Comparison of ENCODE assay signal across 24 cellular contexts in genomic region chr18:68693091-68693815, GRCh38. TPM values are rescaled to one million over a fixed set of nuclear protein-coding genes. Genes with fewer than 3 reads are reported as not detected.
DNase-seq lines count a peak whose midpoint lies in the region; ATAC-seq, FAIRE-seq and TF ChIP-seq lines count a peak whose summit lies in the region.
"Had no signal": no experiment of that assay in that cellular context is flagged by ENCODE, and none has a peak within 500 bp of the region (broad histone marks: within the 10 kb centered on the region; RNA-seq: fewer than 3 reads in every experiment).

No MANE protein-coding gene starts in this region.

- intact Hi-C loops in activated naive CD4-positive, alpha-beta T cell treated with anti-CD3 and anti-CD28 coated beads for 36 hours (cut with micrococcal nuclease), result no loop called here
- intact Hi-C loops in K562 (cut with micrococcal nuclease), result no loop called here
- intact Hi-C loops in lower lobe of right lung (cut with DNase I), result no loop called here

- no peak for TF ChIP-seq POLR2A in K562 (conservative IDR thresholded peaks at IDR 0.05)

- no peak for TF ChIP-seq EP300 in K562 (IDR thresholded peaks at IDR 0.05; ENCODE audit: low read length)

- TF ChIP-seq CTCF in K562 (IDR thresholded peaks at IDR 0.05 in 2 of 3, conservative IDR thresholded peaks at IDR 0.05 in 1 of 3; ENCODE audit: insufficient read depth in 2 of 3, low read depth in 1 of 3, low read length in 3 of 3) (no peak), lower lobe of right lung (IDR thresholded peaks at IDR 0.05) (no peak)

- H3K36me3 Mint-ChIP-seq in activated naive CD4-positive, alpha-beta T cell treated with anti-CD3 and anti-CD28 coated beads, Interleukin-2, amount 10 ng/mL, durations not matched to agents 7 days and 5 days, result peaks cover 32% of the 10 kb centered on the region
- peaks cover 31% of the 10 kb centered on the region for H3K36me3 Mint-ChIP-seq in activated naive CD4-positive, alpha-beta T cell treated with anti-CD3 and anti-CD28 coated beads for 36 hours (ENCODE audit: low read depth)

- no peak for TF ChIP-seq RAD21 in K562 (CRISPR knock-in tag; conservative IDR thresholded peaks at IDR 0.05 in 1 of 2, IDR thresholded peaks at IDR 0.05 in 1 of 2)

- H3K9me3 ChIP-seq in K562 (replicated peaks; ENCODE audit: control insufficient read depth, insufficient read depth, low read depth, low read length) (no peaks in the 10 kb centered on the region), lower lobe of right lung (no peaks in the 10 kb centered on the region)

- in situ Hi-C loops in K562 (cut with MboI), result no loop called here

- no peaks in the 10 kb centered on the region for H3K4me1 Mint-ChIP-seq in activated naive CD4-positive, alpha-beta T cell treated with anti-CD3 and anti-CD28 coated beads, Interleukin-2, amount 10 ng/mL, durations not matched to agents 7 days and 5 days
- H3K4me1 Mint-ChIP-seq in activated naive CD4-positive, alpha-beta T cell treated with anti-CD3 and anti-CD28 coated beads for 36 hours (ENCODE audit: low read depth), result no peaks in the 10 kb centered on the region

- CTCF ChIA-PET in activated naive CD4-positive, alpha-beta T cell treated with anti-CD3 and anti-CD28 coated beads, Interleukin-2, amount 10 ng/mL, durations not matched to agents 7 days and 5 days (lab: Charles Lee), result no interaction called here
- CTCF ChIA-PET in activated naive CD4-positive, alpha-beta T cell treated with anti-CD3 and anti-CD28 coated beads for 36 hours (lab: Charles Lee), result no interaction called here
- CTCF ChIA-PET in K562 (lab: Yijun Ruan, JAX; ENCODE audit: low intra/inter-chr PET ratio), result no interaction called here

- no peaks in the 10 kb centered on the region for H4K20me1 ChIP-seq in K562 (replicated peaks; ENCODE audit: control insufficient read depth, insufficient read depth, low read length)

- H3K4me1 ChIP-seq in K562 (replicated peaks in 1 of 2; ENCODE audit: control insufficient read depth in 2 of 2, insufficient read depth in 2 of 2, low read length in 2 of 2), result no peaks in the 10 kb centered on the region
- no peaks in the 10 kb centered on the region for H3K4me1 ChIP-seq in lower lobe of right lung

- H3K4me3 ChIP-seq in K562 (no peak overlapping the region), lower lobe of right lung (no peak overlapping the region)

- no peak for DNase-seq in activated naive CD4-positive, alpha-beta T cell treated with anti-CD3 and anti-CD28 coated beads, Interleukin-2, amount 10 ng/mL, durations not matched to agents 7 days and 5 days
- no peak for DNase-seq in activated naive CD4-positive, alpha-beta T cell treated with anti-CD3 and anti-CD28 coated beads for 36 hours
- DNase-seq in K562 (ENCODE audit: extremely low read depth in 1 of 4, low spot score in 3 of 4) (no peak), lower lobe of right lung (peak; percentile 28)
- DNase-seq: AML-193; CD8-positive, alpha-beta memory T cell; DMS53; EL; GF-D8; Karpas-422; MV-4-11; NCI-H1105 treated with DMSO at 0.1 percent for 48 hours; NCI-H2029 treated with DMSO at 0.1 percent for 48 hours; NCI-H226; NCI-H510A treated with DMSO at 0.1 percent for 48 hours; NCI-H82 had no signal

- H3K79me2 ChIP-seq in K562 (ENCODE audit: control insufficient read depth, insufficient read depth, low read length), result no peaks in the 10 kb centered on the region

- BruUV-seq in K562 (replicated peaks; lab: Mats Ljungman, UMichigan), result no TSS peak

- H3K9me3 Mint-ChIP-seq in activated naive CD4-positive, alpha-beta T cell treated with anti-CD3 and anti-CD28 coated beads, Interleukin-2, amount 10 ng/mL, durations not matched to agents 7 days and 5 days, result no peaks in the 10 kb centered on the region
- no peaks in the 10 kb centered on the region for H3K9me3 Mint-ChIP-seq in activated naive CD4-positive, alpha-beta T cell treated with anti-CD3 and anti-CD28 coated beads for 36 hours
- H3K9me3 Mint-ChIP-seq: CD8-positive, alpha-beta memory T cell; IgD-negative memory B cell had no signal

- peak overlapping the region; percentile 53 for H3K27ac Mint-ChIP-seq in activated naive CD4-positive, alpha-beta T cell treated with anti-CD3 and anti-CD28 coated beads, Interleukin-2, amount 10 ng/mL, durations not matched to agents 7 days and 5 days
- no peak overlapping the region for H3K27ac Mint-ChIP-seq in activated naive CD4-positive, alpha-beta T cell treated with anti-CD3 and anti-CD28 coated beads for 36 hours

- 96% methylated on average over 8 of the region's 26 CpGs for WGBS in K562 (ENCODE audit: insufficient coverage, low coverage, missing lambda C conversion rate)

- no peak overlapping the region for H2AFZ ChIP-seq in K562 (ENCODE audit: low read depth, low read length)

- no peak overlapping the region for H3K4me3 Mint-ChIP-seq in activated naive CD4-positive, alpha-beta T cell treated with anti-CD3 and anti-CD28 coated beads, Interleukin-2, amount 10 ng/mL, durations not matched to agents 7 days and 5 days
- H3K4me3 Mint-ChIP-seq in activated naive CD4-positive, alpha-beta T cell treated with anti-CD3 and anti-CD28 coated beads for 36 hours, result no peak overlapping the region
- H3K4me3 Mint-ChIP-seq: CD8-positive, alpha-beta memory T cell; IgD-negative memory B cell had no signal

- no peaks in the 10 kb centered on the region for H3K27me3 Mint-ChIP-seq in activated naive CD4-positive, alpha-beta T cell treated with anti-CD3 and anti-CD28 coated beads, Interleukin-2, amount 10 ng/mL, durations not matched to agents 7 days and 5 days
- no peaks in the 10 kb centered on the region for H3K27me3 Mint-ChIP-seq in activated naive CD4-positive, alpha-beta T cell treated with anti-CD3 and anti-CD28 coated beads for 36 hours (ENCODE audit: low read depth)
- H3K27me3 Mint-ChIP-seq: IgD-negative memory B cell had no signal

- FAIRE-seq in K562 (lab: Jason Lieb, UNC), result no peak
- FAIRE-seq: H54 had no signal

- H3K9me1 ChIP-seq in K562 (ENCODE audit: control insufficient read depth, insufficient read depth, low read length), result no peaks in the 10 kb centered on the region

- H3K4me2 ChIP-seq in K562 (ENCODE audit: insufficient read depth, low read length), result no peak overlapping the region

- H3K27ac ChIP-seq in K562 (ENCODE audit: extremely low read depth, low read depth, low read length), result no peak overlapping the region
- no peak overlapping the region for H3K27ac ChIP-seq in lower lobe of right lung
- peak overlapping the region; percentile 55 for H3K27ac ChIP-seq in temporal lobe (ENCODE audit: low read depth, low read length)
- H3K27ac ChIP-seq: C4-2B had no signal

- POLR2A ChIA-PET in K562 (lab: Yijun Ruan, JAX), result interaction anchor here (1.1 kb wide), 1 partner anchor 8 kb away, joined by 3 read pairs; no protein-coding TSS in a partner anchor

- ATAC-seq in K562 (no peak), lower lobe of right lung (no peak), HG03280 (IDR thresholded peaks at IDR 0.05; ENCODE audit: unreplicated experiment) (no peak), HG02885 (IDR thresholded peaks at IDR 0.05; ENCODE audit: poor library complexity, unreplicated experiment) (no peak), HG03521 (IDR thresholded peaks at IDR 0.05; ENCODE audit: unreplicated experiment) (no peak)
- ATAC-seq: Panc1 had no signal

- H3K36me3 ChIP-seq in K562 (ENCODE audit: control insufficient read depth, insufficient read depth, low read length) (peaks cover 59% of the 10 kb centered on the region; the same call in 2 of the 3 replicates), lower lobe of right lung (peaks cover 80% of the 10 kb centered on the region)

- no peak overlapping the region for H3K9ac ChIP-seq in K562 (ENCODE audit: insufficient read depth in 1 of 2, low read depth in 2 of 2, low read length in 2 of 2)

- H3K27me3 ChIP-seq in K562 (ENCODE audit: control insufficient read depth in 2 of 2, insufficient read depth in 2 of 2, low read length in 2 of 2), result no peaks in the 10 kb centered on the region
- H3K27me3 ChIP-seq in lower lobe of right lung (ENCODE audit: low read depth), result no peaks in the 10 kb centered on the region

TF ChIP-seq in K562, 482 proteins besides CTCF, POLR2A, EP300 and RAD21:
- TF ChIP-seq ZNF740 (CRISPR knock-in tag; IDR thresholded peaks at IDR 0.05) (no peak), ZNF740 (tag; IDR thresholded peaks at IDR 0.05) (no peak), POLR2G (IDR thresholded peaks at IDR 0.05; ENCODE audit: low read depth, low read length) (peak; percentile 8; the same call in 1 of the 2 replicates)

RNA-seq across cellular contexts. Expression of gene TMX3, which starts 21.7 kb away (rescaled TPM):
- total RNA-seq in activated naive CD4-positive, alpha-beta T cell treated with anti-CD3 and anti-CD28 coated beads for 36 hours, result 10 to 100 TPM; 35.5 to 41.3 TPM
- total RNA-seq in K562 (2011; cell fraction: chromatin; rRNA removed; ENCODE audit: low replicate concordance), result 42.1 and 148 TPM in 2 replicates
- total RNA-seq in K562 (2011; cell fraction: nucleolus; rRNA removed), result 19.8 and 27.4 TPM in 2 replicates
- total RNA-seq in K562 (2011; cell fraction: nucleoplasm; rRNA removed), result 64.2 and 113 TPM in 2 replicates
- total RNA-seq in K562 (2014; rRNA removed) (11.3 and 16.2 TPM in 2 replicates), K562 (2014; rRNA removed; fragmentation: Illumina TruSeq; extraction: Trizol) (28.3 and 30.8 TPM in 2 replicates), K562 (2015; rRNA removed; fragmentation: Illumina TruSeq; extraction: Trizol) (21.0 and 21.6 TPM in 2 replicates), K562 (2021) (21.0 and 26.2 TPM in 2 replicates), lower lobe of right lung (48.7 TPM), temporal lobe (49.2 TPM)
- polyA plus RNA-seq in K562 (2011; rRNA removed) (27.0 and 40.5 TPM in 2 replicates), K562 (2014; fragmentation: Illumina TruSeq; extraction: Trizol) (16.3 and 20.7 TPM in 2 replicates), K562 (2014; fragmentation: Nextera tagmentation; extraction: Ambion mirVana) (10 to 100 TPM; 13.2 to 14.2 TPM), K562 (2014; rRNA removed) (14.8 and 17.8 TPM in 2 replicates)
- 8.7 and 9.5 TPM in 2 replicates for polyA plus RNA-seq in K562 (2011; cell fraction: cytosol; rRNA removed)
- 93.6 and 99.6 TPM in 2 replicates for polyA plus RNA-seq in K562 (2011; cell fraction: nucleus; rRNA removed)
- polyA plus RNA-seq in K562 (2012), result 12.4 and 17.1 TPM in 2 replicates
- 37.7 and 38.8 TPM in 2 replicates for polyA minus RNA-seq in K562 (2011; rRNA and poly(A)+ RNA removed)
- polyA minus RNA-seq in K562 (2011; cell fraction: cytosol; rRNA and poly(A)+ RNA removed), result 20.2 and 20.9 TPM in 2 replicates
- polyA minus RNA-seq in K562 (2011; cell fraction: nucleus; rRNA and poly(A)+ RNA removed), result 47.1 and 73.5 TPM in 2 replicates
